ENCODE assay signal across 8 cellular contexts in genomic region chr3:143674100-143674968, GRCh38.
A peak's percentile ranks its signal among the peaks of the same experiment; 100 is the strongest.
DNase-seq lines count a peak whose midpoint lies in the region; ATAC-seq and TF ChIP-seq lines count a peak whose summit lies in the region.

No MANE protein-coding gene starts in this region.

- H3K4me3 ChIP-seq in dorsolateral prefrontal cortex, result peak overlapping the region in 2 of 59 donors; percentile 16 to 33
- H3K4me3 ChIP-seq in lung, result no peak overlapping the region

- intact Hi-C loops in dorsolateral prefrontal cortex (cut with DNase I), result no loop called here

- DNase-seq in CD1c-positive myeloid dendritic cell (ENCODE audit: extremely low spot score) (peak; percentile 84), NCI-H524 (lab: John Stamatoyannopoulos, UW) (peak; percentile 65 to 82), dorsolateral prefrontal cortex (peak in 9 of 10 donors; percentile 27 to 67 (median 54)), lung (ENCODE audit: low spot score) (peak; percentile 76)
- peak; percentile 41 to 81 for DNase-seq in activated CD4-positive, alpha-beta T cell treated with anti-CD3 and anti-CD28 coated beads, Interleukin-2, amount 50 U/mL, for 24 hours (ENCODE audit: low read depth in 1 of 2, low spot score in 1 of 2)
- peak; percentile 21 for DNase-seq in stimulated activated CD8-positive, alpha-beta memory T cell treated with anti-CD3 and anti-CD28 coated beads, Interleukin-12 subunit alpha, Interleukin-12 subunit beta, amount 100 ng/mL, for 4 hours (ENCODE audit: low read depth)

- H3K27me3 ChIP-seq in dorsolateral prefrontal cortex (no peaks in the 10 kb centered on the region), lung (ENCODE audit: control insufficient read depth, insufficient read depth) (no peaks in the 10 kb centered on the region)

- 32% methylated on average over 10 of the region's 10 CpGs for WGBS in lung, 2 donors

- no peaks in the 10 kb centered on the region for H3K36me3 ChIP-seq in lung (ENCODE audit: control insufficient read depth in 2 of 2, insufficient read depth in 2 of 2, low read length in 2 of 2)

- H3K4me1 ChIP-seq in lung (ENCODE audit: control insufficient read depth in 2 of 2, insufficient read depth in 2 of 2, low read length in 2 of 2), result no peaks in the 10 kb centered on the region

- no peaks in the 10 kb centered on the region for H3K9me3 ChIP-seq in lung (ENCODE audit: control insufficient read depth in 2 of 2, insufficient read depth in 1 of 2, low read length in 1 of 2)

- H3K27ac ChIP-seq in dorsolateral prefrontal cortex (no peak overlapping the region), lung (ENCODE audit: low read depth in 1 of 2, low read length in 1 of 2) (no peak overlapping the region)

- peak; percentile 76 to 95 (median 88) for TF ChIP-seq CTCF in dorsolateral prefrontal cortex (IDR thresholded peaks at IDR 0.05 in 54 of 56, conservative IDR thresholded peaks at IDR 0.05 in 2 of 56; ENCODE audit: low read depth in 1 of 56, partially characterized antibody in 56 of 56)
- TF ChIP-seq CTCF in lung (IDR thresholded peaks at IDR 0.05; ENCODE audit: control extremely low read depth, extremely low read depth), result peak; percentile 89

- ATAC-seq in GM19351 (IDR thresholded peaks at IDR 0.05; ENCODE audit: unreplicated experiment), result peak; percentile 72
- ATAC-seq in HG03439 (IDR thresholded peaks at IDR 0.05; ENCODE audit: unreplicated experiment), result peak; percentile 73
- peak; percentile 94 for ATAC-seq in lung (ENCODE audit: insufficient read depth, low FRiP score)

Comparison
In these comparisons a context has a peak if more than half of its experiments do, and no peak if none do; other contexts are left out.
1. DNase-seq: peak in every context shown above with its lines; median percentile 84 in CD1c-positive myeloid dendritic cell; 76 in lung; 74 in NCI-H524; 61 in activated CD4-positive, alpha-beta T cell treated with anti-CD3 and anti-CD28 coated beads, Interleukin-2, amount 50 U/mL, for 24 hours; 54 in dorsolateral prefrontal cortex; 21 in stimulated activated CD8-positive, alpha-beta memory T cell treated with anti-CD3 and anti-CD28 coated beads, Interleukin-12 subunit alpha, Interleukin-12 subunit beta, amount 100 ng/mL, for 4 hours.